Comparison of ENCODE assay signal across 8 cellular contexts in the genomic region with DNA sequence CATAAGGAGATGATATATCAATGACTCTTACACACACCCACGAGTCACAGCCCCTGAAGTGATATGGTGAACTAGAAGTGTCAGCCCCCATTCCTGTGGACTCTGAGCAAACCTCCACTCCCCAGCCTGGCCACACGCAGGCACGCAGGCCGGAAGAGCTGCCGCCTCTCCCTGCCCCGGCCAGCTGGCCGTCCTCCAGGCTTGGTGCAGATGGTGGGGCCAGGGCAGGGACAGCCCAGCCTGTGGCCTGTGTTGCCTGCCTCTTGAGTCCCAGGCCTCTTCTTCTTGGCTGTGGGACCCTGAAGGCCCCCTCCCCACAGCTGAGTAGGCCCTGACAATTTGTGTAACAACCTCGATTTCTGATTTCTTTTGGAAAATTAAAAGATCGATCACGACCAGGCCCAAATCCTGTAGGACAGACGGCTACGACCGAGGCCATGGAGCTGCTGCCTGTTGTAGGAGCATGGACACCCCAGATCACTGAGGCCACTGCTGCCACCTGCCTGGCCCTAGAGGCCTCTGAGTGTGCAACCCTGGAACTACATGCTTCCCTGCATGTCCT. TPM values are rescaled to one million over a fixed set of nuclear protein-coding genes. Genes with fewer than 3 reads are reported as not detected.
DNase-seq lines count a peak whose midpoint lies in the region.

No MANE protein-coding gene starts in this region.

- no peak overlapping the region for H3K4me3 ChIP-seq in mesenchymal stem cell (ENCODE audit: insufficient read depth in 1 of 2, low read depth in 1 of 2, low read length in 2 of 2)

- peak overlapping the region; percentile 14 to 65 for H2BK12ac ChIP-seq in mesenchymal stem cell (ENCODE audit: low read length in 2 of 2)

- no peak overlapping the region for H2BK5ac ChIP-seq in mesenchymal stem cell (ENCODE audit: low read depth, low read length, poor library complexity, severe bottlenecking)

- DNase-seq in DMS53 (lab: John Stamatoyannopoulos, UW) (peak; percentile 37), DMS53 treated with DMSO at 0.1 percent for 48 hours (lab: John Stamatoyannopoulos, UW; ENCODE audit: unreplicated experiment) (no peak), epidermal melanocyte (ENCODE audit: insufficient read length, low spot score) (peak; percentile 56), mesenchymal stem cell (peak; percentile 94), ureter (ENCODE audit: low spot score) (peak; percentile 72), NCI-H1930 (lab: John Stamatoyannopoulos, UW) (no peak), NCI-H2227 (lab: John Stamatoyannopoulos, UW; ENCODE audit: unreplicated experiment) (no peak)
- no peak for DNase-seq in activated CD4-positive, alpha-beta T cell treated with anti-CD3 and anti-CD28 coated beads, Interleukin-2, amount 50 U/mL, for 4 hours

- H3K4me2 ChIP-seq in mesenchymal stem cell (ENCODE audit: low read length, poor library complexity, severe bottlenecking), result no peak overlapping the region

- 46% methylated on average over 13 of the region's 13 CpGs for WGBS in mesenchymal stem cell

- peaks cover 34% of the 10 kb centered on the region for H3K4me1 ChIP-seq in mesenchymal stem cell (ENCODE audit: control insufficient read depth, insufficient read depth, low read depth, low read length)

- H3K27ac ChIP-seq in mesenchymal stem cell (ENCODE audit: low read length, poor library complexity, severe bottlenecking), result peak overlapping the region; percentile 1

- peak overlapping the region; percentile 5 for H4K8ac ChIP-seq in mesenchymal stem cell (ENCODE audit: low read length)

- H2AK5ac ChIP-seq in mesenchymal stem cell (ENCODE audit: low read length, severe bottlenecking), result peak overlapping the region; percentile 7

- no peaks in the 10 kb centered on the region for H3K36me3 ChIP-seq in mesenchymal stem cell (ENCODE audit: control insufficient read depth in 1 of 2, insufficient read depth in 2 of 2, low read depth in 1 of 2, low read length in 2 of 2)

- H2BK15ac ChIP-seq in mesenchymal stem cell (ENCODE audit: low read depth, poor library complexity, severe bottlenecking), result no peak overlapping the region

- H3K14ac ChIP-seq in mesenchymal stem cell (ENCODE audit: low read length in 2 of 2), result no peak overlapping the region

- peak overlapping the region; percentile 4 to 67 for H3K18ac ChIP-seq in mesenchymal stem cell (ENCODE audit: low read depth in 1 of 2, low read length in 2 of 2)

- no peak overlapping the region for H2BK120ac ChIP-seq in mesenchymal stem cell (ENCODE audit: low read depth, low read length)

- H3K23ac ChIP-seq in mesenchymal stem cell (ENCODE audit: low read length in 2 of 2), result no peak overlapping the region

- no peak overlapping the region for H4K91ac ChIP-seq in mesenchymal stem cell (ENCODE audit: low read length)

- no peak overlapping the region for H2AFZ ChIP-seq in mesenchymal stem cell (ENCODE audit: low read depth, low read length)

- no peaks in the 10 kb centered on the region for H3K9me3 ChIP-seq in mesenchymal stem cell (ENCODE audit: control insufficient read depth, low read length)

- no peak overlapping the region for H3K4ac ChIP-seq in mesenchymal stem cell (ENCODE audit: low read depth in 1 of 2, low read length in 2 of 2)

- no peaks in the 10 kb centered on the region for H3K79me1 ChIP-seq in mesenchymal stem cell (replicated peaks; ENCODE audit: low read length, poor library complexity, severe bottlenecking)

- peak overlapping the region; percentile 27 for H3K9ac ChIP-seq in mesenchymal stem cell (ENCODE audit: low read length)

- no peaks in the 10 kb centered on the region for H3K27me3 ChIP-seq in mesenchymal stem cell (ENCODE audit: control insufficient read depth in 1 of 2, insufficient read depth in 1 of 2, low read length in 2 of 2)

RNA-seq across cellular contexts. Expression of gene MPRIP, which starts 10.0 kb away (rescaled TPM):
- polyA plus RNA-seq in mesenchymal stem cell (2013, experiment 1 of 2), result 112 TPM
- 112 TPM for polyA plus RNA-seq in mesenchymal stem cell (2013, experiment 2 of 2)
- 423 TPM for total RNA-seq in ureter

Comparison
In these comparisons a context has a peak if more than half of its experiments do, and no peak if none do; other contexts are left out.
1. DNase-seq: peak in DMS53 (single experiment), epidermal melanocyte (single experiment), mesenchymal stem cell (single experiment) and ureter (single experiment); none in DMS53 treated with DMSO at 0.1 percent for 48 hours (single experiment), activated CD4-positive, alpha-beta T cell treated with anti-CD3 and anti-CD28 coated beads, Interleukin-2, amount 50 U/mL, for 4 hours (0 of 2), NCI-H1930 (0 of 2) and NCI-H2227 (single experiment).